In the genomic region with DNA sequence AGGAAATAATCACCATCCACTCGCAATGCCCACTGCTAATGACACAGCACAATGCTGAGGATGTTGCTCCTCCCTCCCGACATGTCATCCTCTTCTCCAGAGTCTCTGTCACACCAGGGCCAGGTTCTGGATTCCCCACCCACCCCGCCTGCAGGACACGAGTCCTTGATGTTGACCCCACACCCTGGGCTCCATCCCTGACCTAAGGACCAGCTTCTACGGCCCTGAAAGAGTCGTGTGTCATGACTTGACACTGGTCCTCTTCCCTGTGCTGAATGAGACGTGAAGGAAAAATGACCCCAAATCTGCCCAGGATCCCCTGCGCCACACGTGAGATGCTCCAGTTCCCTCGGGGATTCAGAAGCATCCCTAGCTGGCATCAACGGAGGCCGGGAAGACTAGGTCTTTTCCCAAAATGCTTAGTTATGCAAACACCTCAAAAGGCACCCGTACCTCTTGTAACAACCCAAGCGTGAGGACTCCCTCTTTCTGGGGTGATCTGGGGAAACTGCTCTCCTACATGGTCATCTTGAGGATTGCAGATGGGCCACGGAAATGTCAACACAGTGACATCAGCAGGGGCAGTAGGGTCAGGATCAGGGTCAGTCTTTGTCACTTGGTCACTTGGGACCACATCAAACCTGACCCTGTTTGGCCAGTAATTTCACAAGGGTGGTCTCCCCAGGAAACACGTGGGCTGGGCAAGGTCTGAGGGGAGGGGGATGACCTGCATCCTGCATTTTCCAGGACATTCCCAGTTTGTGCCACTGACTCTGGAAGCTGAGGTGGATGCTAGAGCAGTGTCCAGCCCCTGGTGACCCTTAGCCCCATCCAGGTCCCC, we compare ENCODE assay signal across 1 cellular context.
TF ChIP-seq lines count a peak whose summit lies in the region.

No MANE protein-coding gene starts in this region.

TF ChIP-seq in GM12878, 131 proteins besides CTCF, POLR2A, EP300 and RAD21 (continued from another document):
- TF ChIP-seq ETV6 (conservative IDR thresholded peaks at IDR 0.05 in 1 of 2, IDR thresholded peaks at IDR 0.05 in 1 of 2; ENCODE audit: borderline replicate concordance in 1 of 2, low read depth in 1 of 2) = no peak
- no peak for TF ChIP-seq ZBTB33 (IDR thresholded peaks at IDR 0.05)
- peak in 1 of 2 experiments; percentile 36; a peak in 1 of 4 replicates for TF ChIP-seq IKZF2 (IDR thresholded peaks at IDR 0.05)
- no peak for TF ChIP-seq RFX5 (IDR thresholded peaks at IDR 0.05; ENCODE audit: low read depth, low read length)
- no peak for TF ChIP-seq RELA (IDR thresholded peaks at IDR 0.05; ENCODE audit: borderline replicate concordance, partially characterized antibody)
- no peak for TF ChIP-seq ZNF384 (IDR thresholded peaks at IDR 0.05; ENCODE audit: borderline replicate concordance, low read depth, low read length)
- TF ChIP-seq PAX5 (IDR thresholded peaks at IDR 0.05; ENCODE audit: borderline replicate concordance, low read depth, low read length) = no peak
- no peak for TF ChIP-seq CHD2 (IDR thresholded peaks at IDR 0.05; ENCODE audit: borderline replicate concordance, low read depth, low read length)
- TF ChIP-seq PAX8 (IDR thresholded peaks at IDR 0.05) = no peak
- TF ChIP-seq IKZF1 (conservative IDR thresholded peaks at IDR 0.05) = peak; percentile 43; the same call in 1 of the 2 replicates
- TF ChIP-seq MLLT1 (IDR thresholded peaks at IDR 0.05) = no peak
- no peak for TF ChIP-seq NFXL1 (IDR thresholded peaks at IDR 0.05; ENCODE audit: borderline replicate concordance)
- TF ChIP-seq, protein P1, sequence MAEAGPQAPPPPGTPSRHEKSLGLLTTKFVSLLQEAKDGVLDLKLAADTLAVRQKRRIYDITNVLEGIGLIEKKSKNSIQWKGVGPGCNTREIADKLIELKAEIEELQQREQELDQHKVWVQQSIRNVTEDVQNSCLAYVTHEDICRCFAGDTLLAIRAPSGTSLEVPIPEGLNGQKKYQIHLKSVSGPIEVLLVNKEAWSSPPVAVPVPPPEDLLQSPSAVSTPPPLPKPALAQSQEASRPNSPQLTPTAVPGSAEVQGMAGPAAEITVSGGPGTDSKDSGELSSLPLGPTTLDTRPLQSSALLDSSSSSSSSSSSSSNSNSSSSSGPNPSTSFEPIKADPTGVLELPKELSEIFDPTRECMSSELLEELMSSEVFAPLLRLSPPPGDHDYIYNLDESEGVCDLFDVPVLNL (IDR thresholded peaks at IDR 0.05; ENCODE audit: low read depth, low read length) = no peak
- no peak for TF ChIP-seq POLR2AphosphoS2 (IDR thresholded peaks at IDR 0.05; ENCODE audit: low read depth, low read length)
- TF ChIP-seq TAF1 (IDR thresholded peaks at IDR 0.05; ENCODE audit: borderline replicate concordance, low read depth, low read length) = 0 out of 2 replicates have a peak, but pooled peaks have one; percentile 7
- TF ChIP-seq ZNF274 (IDR thresholded peaks at IDR 0.05; ENCODE audit: insufficient read depth, insufficient read length) = no peak
- TF ChIP-seq, protein P2, sequence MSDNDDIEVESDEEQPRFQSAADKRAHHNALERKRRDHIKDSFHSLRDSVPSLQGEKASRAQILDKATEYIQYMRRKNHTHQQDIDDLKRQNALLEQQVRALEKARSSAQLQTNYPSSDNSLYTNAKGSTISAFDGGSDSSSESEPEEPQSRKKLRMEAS (IDR thresholded peaks at IDR 0.05; ENCODE audit: low read depth, low read length) = no peak
- TF ChIP-seq, protein P3, sequence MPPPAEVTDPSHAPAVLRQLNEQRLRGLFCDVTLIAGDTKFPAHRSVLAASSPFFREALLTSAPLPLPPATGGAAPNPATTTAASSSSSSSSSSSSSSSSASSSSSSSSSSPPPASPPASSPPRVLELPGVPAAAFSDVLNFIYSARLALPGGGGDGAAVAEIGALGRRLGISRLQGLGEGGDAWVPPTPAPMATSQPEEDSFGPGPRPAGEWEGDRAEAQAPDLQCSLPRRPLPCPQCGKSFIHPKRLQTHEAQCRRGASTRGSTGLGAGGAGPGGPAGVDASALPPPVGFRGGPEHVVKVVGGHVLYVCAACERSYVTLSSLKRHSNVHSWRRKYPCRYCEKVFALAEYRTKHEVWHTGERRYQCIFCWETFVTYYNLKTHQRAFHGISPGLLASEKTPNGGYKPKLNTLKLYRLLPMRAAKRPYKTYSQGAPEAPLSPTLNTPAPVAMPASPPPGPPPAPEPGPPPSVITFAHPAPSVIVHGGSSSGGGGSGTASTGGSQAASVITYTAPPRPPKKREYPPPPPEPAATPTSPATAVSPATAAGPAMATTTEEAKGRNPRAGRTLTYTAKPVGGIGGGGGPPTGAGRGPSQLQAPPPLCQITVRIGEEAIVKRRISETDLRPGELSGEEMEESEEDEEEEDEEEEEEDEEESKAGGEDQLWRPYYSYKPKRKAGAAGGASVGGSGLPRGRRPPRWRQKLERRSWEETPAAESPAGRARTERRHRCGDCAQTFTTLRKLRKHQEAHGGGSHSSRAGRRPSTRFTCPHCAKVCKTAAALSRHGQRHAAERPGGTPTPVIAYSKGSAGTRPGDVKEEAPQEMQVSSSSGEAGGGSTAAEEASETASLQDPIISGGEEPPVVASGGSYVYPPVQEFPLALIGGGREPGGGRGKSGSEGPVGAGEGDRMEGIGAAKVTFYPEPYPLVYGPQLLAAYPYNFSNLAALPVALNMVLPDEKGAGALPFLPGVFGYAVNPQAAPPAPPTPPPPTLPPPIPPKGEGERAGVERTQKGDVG (CRISPR knock-in tag; IDR thresholded peaks at IDR 0.05) = no peak
- no peak for TF ChIP-seq KAT2A (conservative IDR thresholded peaks at IDR 0.05; ENCODE audit: control insufficient read depth, low read depth, low read length)
- no peak for TF ChIP-seq TARDBP (IDR thresholded peaks at IDR 0.05; ENCODE audit: borderline replicate concordance)
- no peak for TF ChIP-seq CHD1 (IDR thresholded peaks at IDR 0.05; ENCODE audit: low read depth, low read length)
- TF ChIP-seq CBX3 (IDR thresholded peaks at IDR 0.05; ENCODE audit: borderline replicate concordance, low read depth) = no peak
- TF ChIP-seq, protein P4, sequence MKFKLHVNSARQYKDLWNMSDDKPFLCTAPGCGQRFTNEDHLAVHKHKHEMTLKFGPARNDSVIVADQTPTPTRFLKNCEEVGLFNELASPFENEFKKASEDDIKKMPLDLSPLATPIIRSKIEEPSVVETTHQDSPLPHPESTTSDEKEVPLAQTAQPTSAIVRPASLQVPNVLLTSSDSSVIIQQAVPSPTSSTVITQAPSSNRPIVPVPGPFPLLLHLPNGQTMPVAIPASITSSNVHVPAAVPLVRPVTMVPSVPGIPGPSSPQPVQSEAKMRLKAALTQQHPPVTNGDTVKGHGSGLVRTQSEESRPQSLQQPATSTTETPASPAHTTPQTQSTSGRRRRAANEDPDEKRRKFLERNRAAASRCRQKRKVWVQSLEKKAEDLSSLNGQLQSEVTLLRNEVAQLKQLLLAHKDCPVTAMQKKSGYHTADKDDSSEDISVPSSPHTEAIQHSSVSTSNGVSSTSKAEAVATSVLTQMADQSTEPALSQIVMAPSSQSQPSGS (IDR thresholded peaks at IDR 0.05; ENCODE audit: low read length) = no peak
- no peak for TF ChIP-seq HDAC6 (IDR thresholded peaks at IDR 0.05; ENCODE audit: unreplicated experiment)
- TF ChIP-seq KLF5 (IDR thresholded peaks at IDR 0.05; ENCODE audit: partially characterized antibody) = no peak
- no peak for TF ChIP-seq ATF7 (IDR thresholded peaks at IDR 0.05; ENCODE audit: low read depth)
- TF ChIP-seq NR2F1 (conservative IDR thresholded peaks at IDR 0.05) = peak; percentile 85
- peak; percentile 10; the same call in 1 of the 2 replicates for TF ChIP-seq ZNF207 (IDR thresholded peaks at IDR 0.05; ENCODE audit: borderline replicate concordance)
- no peak for TF ChIP-seq SIX5 (IDR thresholded peaks at IDR 0.05; ENCODE audit: low read depth, low read length, severe bottlenecking)
- TF ChIP-seq SREBF1 (IDR thresholded peaks at IDR 0.05; ENCODE audit: low read length) = no peak
- TF ChIP-seq POLR2AphosphoS5 (IDR thresholded peaks at IDR 0.05; ENCODE audit: low read length) = peak; percentile 23
- TF ChIP-seq SMAD1 (IDR thresholded peaks at IDR 0.05; ENCODE audit: low read depth, partially characterized antibody) = no peak
- no peak for TF ChIP-seq MYC (IDR thresholded peaks at IDR 0.05; ENCODE audit: insufficient read depth, insufficient read length, insufficient replicate concordance, low read length, severe bottlenecking)
- 0 out of 2 replicates have a peak, but pooled peaks have one; percentile 0 for TF ChIP-seq WRNIP1 (IDR thresholded peaks at IDR 0.05; ENCODE audit: borderline replicate concordance, low read depth, low read length)
- TF ChIP-seq KDM1A (IDR thresholded peaks at IDR 0.05; ENCODE audit: borderline replicate concordance) = no peak
- TF ChIP-seq CEBPB (IDR thresholded peaks at IDR 0.05; ENCODE audit: borderline replicate concordance in 1 of 2, low read depth in 2 of 2, low read length in 2 of 2) = no peak
- TF ChIP-seq HDGF (IDR thresholded peaks at IDR 0.05) = no peak
- TF ChIP-seq, protein P5, sequence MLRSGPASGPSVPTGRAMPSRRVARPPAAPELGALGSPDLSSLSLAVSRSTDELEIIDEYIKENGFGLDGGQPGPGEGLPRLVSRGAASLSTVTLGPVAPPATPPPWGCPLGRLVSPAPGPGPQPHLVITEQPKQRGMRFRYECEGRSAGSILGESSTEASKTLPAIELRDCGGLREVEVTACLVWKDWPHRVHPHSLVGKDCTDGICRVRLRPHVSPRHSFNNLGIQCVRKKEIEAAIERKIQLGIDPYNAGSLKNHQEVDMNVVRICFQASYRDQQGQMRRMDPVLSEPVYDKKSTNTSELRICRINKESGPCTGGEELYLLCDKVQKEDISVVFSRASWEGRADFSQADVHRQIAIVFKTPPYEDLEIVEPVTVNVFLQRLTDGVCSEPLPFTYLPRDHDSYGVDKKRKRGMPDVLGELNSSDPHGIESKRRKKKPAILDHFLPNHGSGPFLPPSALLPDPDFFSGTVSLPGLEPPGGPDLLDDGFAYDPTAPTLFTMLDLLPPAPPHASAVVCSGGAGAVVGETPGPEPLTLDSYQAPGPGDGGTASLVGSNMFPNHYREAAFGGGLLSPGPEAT (IDR thresholded peaks at IDR 0.05; ENCODE audit: low read depth) = peak; percentile 15; the same call in 1 of the 2 replicates
- TF ChIP-seq HCFC1 (IDR thresholded peaks at IDR 0.05; ENCODE audit: low read length) = no peak
